ENCODE assay signal across 22 cellular contexts in the genomic region with DNA sequence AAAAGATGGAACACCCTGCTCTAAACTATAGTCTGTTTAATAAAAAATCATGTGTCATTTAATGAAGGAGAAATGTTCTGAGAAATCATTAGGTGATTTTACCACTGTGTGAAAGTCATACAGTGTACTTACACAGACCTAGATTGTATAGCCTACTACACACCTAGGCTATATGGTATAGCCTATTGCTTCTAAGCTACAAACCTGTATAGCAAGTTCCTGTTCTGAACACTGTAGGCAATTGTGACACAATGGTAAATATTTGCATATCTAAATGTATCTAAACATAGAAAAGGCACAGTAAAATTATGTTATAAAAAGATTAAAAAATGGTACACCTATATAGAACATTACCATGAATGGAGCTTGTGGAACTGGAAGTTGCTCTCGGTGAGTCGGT. TPM values are rescaled to one million over a fixed set of nuclear protein-coding genes. Genes with fewer than 3 reads are reported as not detected.
DNase-seq lines count a peak whose midpoint lies in the region; ATAC-seq, FAIRE-seq and TF ChIP-seq lines count a peak whose summit lies in the region.
"Had no signal": no experiment of that assay in that cellular context is flagged by ENCODE, and none has a peak within 500 bp of the region (broad histone marks: within the 10 kb centered on the region; RNA-seq: fewer than 3 reads in every experiment).

No MANE protein-coding gene starts in this region.

- TF ChIP-seq POLR2A in A549 (IDR thresholded peaks at IDR 0.05; ENCODE audit: low read length) (no peak), GM12878 (IDR thresholded peaks at IDR 0.05; ENCODE audit: low read depth, low read length) (no peak)

- no peaks in the 10 kb centered on the region for H4K20me1 ChIP-seq in GM12878 (ENCODE audit: control insufficient read depth, insufficient read depth)

- TF ChIP-seq RAD21 in A549 (conservative IDR thresholded peaks at IDR 0.05 in 1 of 2, IDR thresholded peaks at IDR 0.05 in 1 of 2) = no peak
- no peak for TF ChIP-seq RAD21 in GM12878 (IDR thresholded peaks at IDR 0.05; ENCODE audit: insufficient read depth, low read depth, low read length)

- WGBS in A549 (ENCODE audit: missing lambda C conversion rate) = 98% methylated on average over 2 of the region's 2 CpGs
- WGBS in GM12878 (ENCODE audit: insufficient coverage, insufficient replicate concordance, low lambda C conversion rate, missing lambda C conversion rate) = 92% methylated on average over 2 of the region's 2 CpGs

- H3K4me1 ChIP-seq in A549 = peaks cover 10% of the 10 kb centered on the region; the same call in 2 of the 3 replicates
- no peaks in the 10 kb centered on the region for H3K4me1 ChIP-seq in GM12878 (ENCODE audit: control insufficient read depth, insufficient read depth, low read length)

- no peak for TF ChIP-seq EP300 in A549 (IDR thresholded peaks at IDR 0.05)
- TF ChIP-seq EP300 in GM12878 (IDR thresholded peaks at IDR 0.05; ENCODE audit: borderline replicate concordance in 1 of 2, control insufficient read depth in 1 of 2, low read depth in 2 of 2, low read length in 2 of 2) = no peak

- H3K27me3 ChIP-seq in GM12878 (replicated peaks in 1 of 2; ENCODE audit: control insufficient read depth in 2 of 2, insufficient read depth in 2 of 2, low read length in 1 of 2) = no peaks in the 10 kb centered on the region
- H3K27me3 ChIP-seq: BE2C had no signal

- peaks cover 4% of the 10 kb centered on the region for H3K79me2 ChIP-seq in GM12878 (ENCODE audit: control insufficient read depth, insufficient read depth, low read length)

- H3K9me3 ChIP-seq in A549 (no peaks in the 10 kb centered on the region), GM12878 (replicated peaks; ENCODE audit: control insufficient read depth, insufficient read depth, low read length) (no peaks in the 10 kb centered on the region; the same call in 1 of the 3 replicates)
- H3K9me3 ChIP-seq: BE2C, HAP-1 had no signal

- SMC1A ChIA-PET in GM12878 (lab: Charles Lee; ENCODE audit: uncharacterized antibody, unreplicated experiment) = interaction anchor here (0.6 to 1.8 kb wide), 10 partner anchors 10 to 575 kb away, joined by 3 to 6 read pairs (median 4); no protein-coding TSS in a partner anchor

- CTCF ChIA-PET in A549 (lab: Yijun Ruan, JAX) = interaction anchor here (1.1 kb wide), 2 partner anchors 15 to 31 kb away, joined by 3 to 4 read pairs; no protein-coding TSS in a partner anchor
- CTCF ChIA-PET in GM12878 (lab: Yijun Ruan, JAX) = interaction anchor here (0.6 to 1.1 kb wide), 6 partner anchors 10 to 54 kb away, joined by 3 to 5 read pairs (median 4); no protein-coding TSS in a partner anchor

- ATAC-seq in A549 (peak in 1 of 2 experiments; percentile 19; a peak in 2 of 6 replicates), GM12878 (peak; percentile 43; the same call in 2 of the 3 replicates), left colon (peak; percentile 93), GM18858 (IDR thresholded peaks at IDR 0.05; ENCODE audit: unreplicated experiment) (no peak)
- ATAC-seq: GM23338, SK-N-SH treated with all-trans-retinoic acid at 6 μM for 48 hours had no signal

- no peak overlapping the region for H3K27ac ChIP-seq in A549
- no peak overlapping the region for H3K27ac ChIP-seq in GM12878 (ENCODE audit: control insufficient read depth, insufficient read depth)
- H3K27ac ChIP-seq: HL-60 had no signal

- H3K4me3 ChIP-seq in A549 (no peak overlapping the region), GM12878 (no peak overlapping the region)
- H3K4me3 ChIP-seq: GM23338, HAP-1 had no signal

- intact Hi-C loops in GM12878 (cut with micrococcal nuclease; ENCODE audit: unreplicated experiment) = no loop called here
- intact Hi-C loops in left colon (cut with DNase I, micrococcal nuclease) = no loop called here

- no peak overlapping the region for H2AFZ ChIP-seq in GM12878 (ENCODE audit: control insufficient read depth, low read depth, low read length)
- H2AFZ ChIP-seq: GM23338 had no signal

- POLR2A ChIA-PET in A549 (lab: Yijun Ruan, JAX) (no interaction called here), GM12878 (lab: Charles Lee) (interaction anchor here (1.0 to 1.6 kb wide), 5 partner anchors 8 to 35 kb away, joined by 3 to 4 read pairs (median 3); no protein-coding TSS in a partner anchor)

- RAD21 ChIA-PET in GM12878 (lab: Charles Lee; ENCODE audit: unreplicated experiment) = interaction anchor here (0.8 to 1.0 kb wide), 2 partner anchors 9 to 10 kb away, joined by 3 to 4 read pairs; no protein-coding TSS in a partner anchor

- DNase-seq in A549 (ENCODE audit: low read depth in 1 of 2, low spot score in 1 of 2) (no peak), NCI-H1048 (lab: John Stamatoyannopoulos, UW) (peak; percentile 54), GM12878 (ENCODE audit: low read depth, low spot score) (no peak), left colon (peak in 1 of 2 donors; percentile 16), NCI-H2171 treated with DMSO at 0.1 percent for 48 hours (lab: John Stamatoyannopoulos, UW) (no peak), globus pallidus (ENCODE audit: low spot score) (no peak), DMS79 treated with DMSO at 0.1 percent for 48 hours (lab: John Stamatoyannopoulos, UW) (no peak)
- DNase-seq: BE2C; CD4-positive, CD25-positive, alpha-beta regulatory T cell; DND-41; KG1; NCI-H1105 treated with DMSO at 0.1 percent for 48 hours; NCI-H2029 treated with DMSO at 0.1 percent for 48 hours; NCI-H524 treated with DMSO at 0.1 percent for 48 hours; SHP77 treated with DMSO at 0.1 percent for 48 hours had no signal

- no peaks in the 10 kb centered on the region for H3K36me3 ChIP-seq in GM12878 (ENCODE audit: control insufficient read depth in 2 of 2, insufficient read depth in 2 of 2, low read length in 1 of 2)
- H3K36me3 ChIP-seq: BE2C, HAP-1 had no signal

- H3K4me2 ChIP-seq in A549 (no peak overlapping the region), GM12878 (ENCODE audit: control insufficient read depth, insufficient read depth) (no peak overlapping the region)
- H3K4me2 ChIP-seq: GM23338 had no signal

- TF ChIP-seq CTCF in A549 (IDR thresholded peaks at IDR 0.05) (no peak), GM12878 (IDR thresholded peaks at IDR 0.05 in 2 of 3, conservative IDR thresholded peaks at IDR 0.05 in 1 of 3; ENCODE audit: control insufficient read depth in 2 of 3, extremely low read depth in 1 of 3, insufficient read depth in 1 of 3, low read depth in 3 of 3, low read length in 3 of 3) (no peak)

- in situ Hi-C loops in GM12878 (cut with MboI) = no loop called here

- peak; percentile 18 for FAIRE-seq in A549 (lab: Jason Lieb, UNC)
- no peak for FAIRE-seq in GM12878 (lab: Jason Lieb, UNC)
- FAIRE-seq: A204.1, GM12891 had no signal

- BruUV-seq in GM12878 (replicated peaks; lab: Mats Ljungman, UMichigan) = no TSS peak

- no peak overlapping the region for H3K9ac ChIP-seq in GM12878 (ENCODE audit: control insufficient read depth, insufficient read depth, low read length)

TF ChIP-seq in A549, 52 proteins besides CTCF, POLR2A, EP300 and RAD21 (continues in another document):
- TF ChIP-seq ZFP36 (IDR thresholded peaks at IDR 0.05; ENCODE audit: borderline replicate concordance, partially characterized antibody) (no peak), BCL3 (IDR thresholded peaks at IDR 0.05) (no peak), KDM1A (IDR thresholded peaks at IDR 0.05; ENCODE audit: low read depth) (no peak)

TF ChIP-seq in GM12878, 131 proteins besides CTCF, POLR2A, EP300 and RAD21 (continues in another document):
- TF ChIP-seq CBFB (IDR thresholded peaks at IDR 0.05; ENCODE audit: low read depth) = no peak
- no peak for TF ChIP-seq FOXK2 (IDR thresholded peaks at IDR 0.05)
- no peak for TF ChIP-seq IKZF2 (IDR thresholded peaks at IDR 0.05)
- no peak for TF ChIP-seq MYB (IDR thresholded peaks at IDR 0.05; ENCODE audit: borderline replicate concordance, low read depth, low read length)
- TF ChIP-seq ASH2L (IDR thresholded peaks at IDR 0.05; ENCODE audit: borderline replicate concordance, low read depth) = no peak
- TF ChIP-seq SP1 (IDR thresholded peaks at IDR 0.05; ENCODE audit: low read depth, low read length) = no peak
- TF ChIP-seq, protein P1, sequence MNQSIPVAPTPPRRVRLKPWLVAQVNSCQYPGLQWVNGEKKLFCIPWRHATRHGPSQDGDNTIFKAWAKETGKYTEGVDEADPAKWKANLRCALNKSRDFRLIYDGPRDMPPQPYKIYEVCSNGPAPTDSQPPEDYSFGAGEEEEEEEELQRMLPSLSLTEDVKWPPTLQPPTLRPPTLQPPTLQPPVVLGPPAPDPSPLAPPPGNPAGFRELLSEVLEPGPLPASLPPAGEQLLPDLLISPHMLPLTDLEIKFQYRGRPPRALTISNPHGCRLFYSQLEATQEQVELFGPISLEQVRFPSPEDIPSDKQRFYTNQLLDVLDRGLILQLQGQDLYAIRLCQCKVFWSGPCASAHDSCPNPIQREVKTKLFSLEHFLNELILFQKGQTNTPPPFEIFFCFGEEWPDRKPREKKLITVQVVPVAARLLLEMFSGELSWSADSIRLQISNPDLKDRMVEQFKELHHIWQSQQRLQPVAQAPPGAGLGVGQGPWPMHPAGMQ (IDR thresholded peaks at IDR 0.05; ENCODE audit: borderline replicate concordance) = no peak
- no peak for TF ChIP-seq SPI1 (IDR thresholded peaks at IDR 0.05; ENCODE audit: borderline replicate concordance, insufficient read depth, low read depth, low read length)

RNA-seq across cellular contexts. Expression of gene EFNA5, which starts 40.6 kb away (rescaled TPM):
- 20.7 and 27.0 TPM in 2 replicates for polyA plus RNA-seq in A549 (2011; rRNA removed)
- polyA plus RNA-seq in A549 (2012; cell fraction: cytosol; rRNA removed) = 3.5 and 4.6 TPM in 2 replicates
- 9.0 and 14.4 TPM in 2 replicates for polyA plus RNA-seq in A549 (2012; cell fraction: nucleus; rRNA removed)
- 8.1 to 10.6 TPM (median 8.5 TPM) in 3 replicates for polyA plus RNA-seq in A549 (2017; fragmentation: RNase III; extraction: RNeasy Plus Mini Kit Qiagen cat#74134 plus additional on column Dnase treatment)
- polyA minus RNA-seq in A549 (2011; rRNA and poly(A)+ RNA removed) = 34.5 and 44.5 TPM in 2 replicates
- 67.7 and 72.6 TPM in 2 replicates for total RNA-seq in GM12878 (2013; cell fraction: nucleolus; rRNA removed)
- total RNA-seq in GM12878 (2014; rRNA removed) = 2.6 and 3.7 TPM in 2 replicates
- 3.7 and 4.0 TPM in 2 replicates for total RNA-seq in GM12878 (2014; rRNA removed; fragmentation: Illumina TruSeq; extraction: Trizol)
- 11.4 and 13.5 TPM in 2 replicates for total RNA-seq in GM12878 (2021)
- 13.2 TPM for polyA plus RNA-seq in GM12878 (2011; ENCODE audit: low read depth)
- 0.09 and 0.19 TPM in 2 replicates for polyA plus RNA-seq in GM12878 (2011; rRNA removed)
- 0.05 and 0.31 TPM in 2 replicates for polyA plus RNA-seq in GM12878 (2011; cell fraction: cytosol; rRNA removed)
- polyA plus RNA-seq in GM12878 (2011; cell fraction: nucleus; rRNA removed) = 0.27 and 0.67 TPM in 2 replicates
- 3.3 and 4.4 TPM in 2 replicates for polyA plus RNA-seq in GM12878 (2012)
- polyA plus RNA-seq in GM12878 (2014; fragmentation: Illumina TruSeq; extraction: Trizol) = 3.8 and 4.6 TPM in 2 replicates
- polyA plus RNA-seq in GM12878 (2014; fragmentation: Nextera tagmentation; extraction: Ambion mirVana) = 1 to 10 TPM; 2.1 to 7.6 TPM
- polyA plus RNA-seq in GM12878 (2014; rRNA removed) = 1.5 and 1.6 TPM in 2 replicates
- 10 to 100 TPM in 1 of 2 experiments, 1 to 10 TPM in 1; 9.8 to 12.6 TPM for polyA plus RNA-seq in GM12878 (2016; fragmentation: Nextera tagmentation; extraction: Ambion mirVana)
- 0.29 and 0.88 TPM in 2 replicates for polyA minus RNA-seq in GM12878 (2011; rRNA and poly(A)+ RNA removed)
- polyA minus RNA-seq in GM12878 (2011; cell fraction: cytosol; rRNA and poly(A)+ RNA removed) = 0.21 TPM in 1 of 2 replicates, not detected in the other
- polyA minus RNA-seq in GM12878 (2011; cell fraction: nucleus; rRNA and poly(A)+ RNA removed) = 1.1 and 2.1 TPM in 2 replicates
- 10 to 100 TPM; 10.4 to 19.1 TPM for total RNA-seq in left colon
- total RNA-seq: CD4-positive, CD25-positive, alpha-beta regulatory T cell had no signal
